Comparison of ENCODE assay signal across 1 cellular context in the genomic region with DNA sequence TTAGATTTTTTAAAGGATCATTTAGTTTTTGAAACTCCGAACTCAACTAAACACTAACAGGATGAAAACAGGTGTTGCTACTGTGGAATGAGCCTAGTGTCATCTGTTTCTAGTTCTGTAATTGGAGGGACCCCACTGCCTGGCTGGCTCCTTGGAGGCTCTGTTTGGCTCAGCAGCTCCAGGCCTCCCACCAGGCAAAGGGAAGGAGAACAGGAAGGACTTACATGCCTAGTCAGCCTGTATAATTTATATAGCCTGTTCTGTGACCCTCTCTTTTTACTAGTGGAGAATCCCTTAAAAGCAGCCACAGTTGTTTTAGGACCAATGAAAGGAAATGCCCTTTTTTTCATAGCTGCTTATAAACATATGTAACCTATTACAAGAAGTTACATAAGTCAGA.
TF ChIP-seq lines count a peak whose summit lies in the region.

No MANE protein-coding gene starts in this region.

TF ChIP-seq in H1, 55 proteins besides CTCF, POLR2A, EP300 and RAD21:
- TF ChIP-seq TCF12 (IDR thresholded peaks at IDR 0.05; ENCODE audit: low read depth, low read length) (no peak), HDAC2 (IDR thresholded peaks at IDR 0.05; ENCODE audit: borderline replicate concordance in 1 of 2, low read depth in 2 of 2, low read length in 2 of 2) (no peak), SP2 (IDR thresholded peaks at IDR 0.05; ENCODE audit: low read length) (no peak), RBBP5 (IDR thresholded peaks at IDR 0.05; ENCODE audit: borderline replicate concordance, low read depth, low read length) (no peak), GABPA (IDR thresholded peaks at IDR 0.05; ENCODE audit: borderline replicate concordance, insufficient read depth, low read length) (no peak), BACH1 (IDR thresholded peaks at IDR 0.05; ENCODE audit: low read length) (no peak), FOSL1 (IDR thresholded peaks at IDR 0.05; ENCODE audit: insufficient read depth, low read depth, low read length) (no peak), SP1 (IDR thresholded peaks at IDR 0.05; ENCODE audit: low read depth, low read length) (no peak)
- TF ChIP-seq, protein P1, sequence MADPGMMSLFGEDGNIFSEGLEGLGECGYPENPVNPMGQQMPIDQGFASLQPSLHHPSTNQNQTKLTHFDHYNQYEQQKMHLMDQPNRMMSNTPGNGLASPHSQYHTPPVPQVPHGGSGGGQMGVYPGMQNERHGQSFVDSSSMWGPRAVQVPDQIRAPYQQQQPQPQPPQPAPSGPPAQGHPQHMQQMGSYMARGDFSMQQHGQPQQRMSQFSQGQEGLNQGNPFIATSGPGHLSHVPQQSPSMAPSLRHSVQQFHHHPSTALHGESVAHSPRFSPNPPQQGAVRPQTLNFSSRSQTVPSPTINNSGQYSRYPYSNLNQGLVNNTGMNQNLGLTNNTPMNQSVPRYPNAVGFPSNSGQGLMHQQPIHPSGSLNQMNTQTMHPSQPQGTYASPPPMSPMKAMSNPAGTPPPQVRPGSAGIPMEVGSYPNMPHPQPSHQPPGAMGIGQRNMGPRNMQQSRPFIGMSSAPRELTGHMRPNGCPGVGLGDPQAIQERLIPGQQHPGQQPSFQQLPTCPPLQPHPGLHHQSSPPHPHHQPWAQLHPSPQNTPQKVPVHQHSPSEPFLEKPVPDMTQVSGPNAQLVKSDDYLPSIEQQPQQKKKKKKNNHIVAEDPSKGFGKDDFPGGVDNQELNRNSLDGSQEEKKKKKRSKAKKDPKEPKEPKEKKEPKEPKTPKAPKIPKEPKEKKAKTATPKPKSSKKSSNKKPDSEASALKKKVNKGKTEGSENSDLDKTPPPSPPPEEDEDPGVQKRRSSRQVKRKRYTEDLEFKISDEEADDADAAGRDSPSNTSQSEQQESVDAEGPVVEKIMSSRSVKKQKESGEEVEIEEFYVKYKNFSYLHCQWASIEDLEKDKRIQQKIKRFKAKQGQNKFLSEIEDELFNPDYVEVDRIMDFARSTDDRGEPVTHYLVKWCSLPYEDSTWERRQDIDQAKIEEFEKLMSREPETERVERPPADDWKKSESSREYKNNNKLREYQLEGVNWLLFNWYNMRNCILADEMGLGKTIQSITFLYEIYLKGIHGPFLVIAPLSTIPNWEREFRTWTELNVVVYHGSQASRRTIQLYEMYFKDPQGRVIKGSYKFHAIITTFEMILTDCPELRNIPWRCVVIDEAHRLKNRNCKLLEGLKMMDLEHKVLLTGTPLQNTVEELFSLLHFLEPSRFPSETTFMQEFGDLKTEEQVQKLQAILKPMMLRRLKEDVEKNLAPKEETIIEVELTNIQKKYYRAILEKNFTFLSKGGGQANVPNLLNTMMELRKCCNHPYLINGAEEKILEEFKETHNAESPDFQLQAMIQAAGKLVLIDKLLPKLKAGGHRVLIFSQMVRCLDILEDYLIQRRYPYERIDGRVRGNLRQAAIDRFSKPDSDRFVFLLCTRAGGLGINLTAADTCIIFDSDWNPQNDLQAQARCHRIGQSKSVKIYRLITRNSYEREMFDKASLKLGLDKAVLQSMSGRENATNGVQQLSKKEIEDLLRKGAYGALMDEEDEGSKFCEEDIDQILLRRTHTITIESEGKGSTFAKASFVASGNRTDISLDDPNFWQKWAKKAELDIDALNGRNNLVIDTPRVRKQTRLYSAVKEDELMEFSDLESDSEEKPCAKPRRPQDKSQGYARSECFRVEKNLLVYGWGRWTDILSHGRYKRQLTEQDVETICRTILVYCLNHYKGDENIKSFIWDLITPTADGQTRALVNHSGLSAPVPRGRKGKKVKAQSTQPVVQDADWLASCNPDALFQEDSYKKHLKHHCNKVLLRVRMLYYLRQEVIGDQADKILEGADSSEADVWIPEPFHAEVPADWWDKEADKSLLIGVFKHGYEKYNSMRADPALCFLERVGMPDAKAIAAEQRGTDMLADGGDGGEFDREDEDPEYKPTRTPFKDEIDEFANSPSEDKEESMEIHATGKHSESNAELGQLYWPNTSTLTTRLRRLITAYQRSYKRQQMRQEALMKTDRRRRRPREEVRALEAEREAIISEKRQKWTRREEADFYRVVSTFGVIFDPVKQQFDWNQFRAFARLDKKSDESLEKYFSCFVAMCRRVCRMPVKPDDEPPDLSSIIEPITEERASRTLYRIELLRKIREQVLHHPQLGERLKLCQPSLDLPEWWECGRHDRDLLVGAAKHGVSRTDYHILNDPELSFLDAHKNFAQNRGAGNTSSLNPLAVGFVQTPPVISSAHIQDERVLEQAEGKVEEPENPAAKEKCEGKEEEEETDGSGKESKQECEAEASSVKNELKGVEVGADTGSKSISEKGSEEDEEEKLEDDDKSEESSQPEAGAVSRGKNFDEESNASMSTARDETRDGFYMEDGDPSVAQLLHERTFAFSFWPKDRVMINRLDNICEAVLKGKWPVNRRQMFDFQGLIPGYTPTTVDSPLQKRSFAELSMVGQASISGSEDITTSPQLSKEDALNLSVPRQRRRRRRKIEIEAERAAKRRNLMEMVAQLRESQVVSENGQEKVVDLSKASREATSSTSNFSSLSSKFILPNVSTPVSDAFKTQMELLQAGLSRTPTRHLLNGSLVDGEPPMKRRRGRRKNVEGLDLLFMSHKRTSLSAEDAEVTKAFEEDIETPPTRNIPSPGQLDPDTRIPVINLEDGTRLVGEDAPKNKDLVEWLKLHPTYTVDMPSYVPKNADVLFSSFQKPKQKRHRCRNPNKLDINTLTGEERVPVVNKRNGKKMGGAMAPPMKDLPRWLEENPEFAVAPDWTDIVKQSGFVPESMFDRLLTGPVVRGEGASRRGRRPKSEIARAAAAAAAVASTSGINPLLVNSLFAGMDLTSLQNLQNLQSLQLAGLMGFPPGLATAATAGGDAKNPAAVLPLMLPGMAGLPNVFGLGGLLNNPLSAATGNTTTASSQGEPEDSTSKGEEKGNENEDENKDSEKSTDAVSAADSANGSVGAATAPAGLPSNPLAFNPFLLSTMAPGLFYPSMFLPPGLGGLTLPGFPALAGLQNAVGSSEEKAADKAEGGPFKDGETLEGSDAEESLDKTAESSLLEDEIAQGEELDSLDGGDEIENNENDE (IDR thresholded peaks at IDR 0.05; ENCODE audit: insufficient replicate concordance, low read length) = no peak
